In genomic region chr11:114397349-114397982, GRCh38 we compare ENCODE assay signal across 1 cellular context.
TF ChIP-seq lines count a peak whose summit lies in the region.

No MANE protein-coding gene starts in this region.

TF ChIP-seq in K562, 482 proteins besides CTCF, POLR2A, EP300 and RAD21 (continued from another document):
- TF ChIP-seq ZNF609 (CRISPR knock-in tag; IDR thresholded peaks at IDR 0.05; ENCODE audit: borderline replicate concordance), result no peak
- no peak for TF ChIP-seq DMBX1 (CRISPR knock-in tag; IDR thresholded peaks at IDR 0.05; ENCODE audit: borderline replicate concordance)
- TF ChIP-seq ASH1L (IDR thresholded peaks at IDR 0.05; ENCODE audit: borderline replicate concordance, low read depth, partially characterized antibody), result no peak
- no peak for TF ChIP-seq AFF1 (IDR thresholded peaks at IDR 0.05; ENCODE audit: low read depth in 1 of 2, partially characterized antibody in 2 of 2)
- no peak for TF ChIP-seq SMARCA5 (IDR thresholded peaks at IDR 0.05)
- no peak; the same call in 1 of the 2 replicates for TF ChIP-seq PBX2 (CRISPR knock-in tag; IDR thresholded peaks at IDR 0.05; ENCODE audit: low read depth)
- peak; percentile 89 for TF ChIP-seq PBX2 (tag; conservative IDR thresholded peaks at IDR 0.05; ENCODE audit: low read depth)
- peak; percentile 75; the same call in 1 of the 2 replicates for TF ChIP-seq MAFF (IDR thresholded peaks at IDR 0.05; ENCODE audit: low read length)
- TF ChIP-seq MAZ (CRISPR knock-in tag; conservative IDR thresholded peaks at IDR 0.05 in 1 of 2, IDR thresholded peaks at IDR 0.05 in 1 of 2), result no peak
- TF ChIP-seq ZNF696 (CRISPR knock-in tag; conservative IDR thresholded peaks at IDR 0.05), result no peak
- TF ChIP-seq RFX7 (CRISPR knock-in tag; IDR thresholded peaks at IDR 0.05), result no peak
- no peak for TF ChIP-seq CCNT2 (IDR thresholded peaks at IDR 0.05; ENCODE audit: borderline replicate concordance, extremely low read depth, insufficient read length, low read depth, low read length)
- TF ChIP-seq MECOM (CRISPR knock-in tag; IDR thresholded peaks at IDR 0.05), result no peak
- no peak for TF ChIP-seq BMI1 (IDR thresholded peaks at IDR 0.05; ENCODE audit: low read length)
- TF ChIP-seq PREB (CRISPR knock-in tag; IDR thresholded peaks at IDR 0.05), result no peak
- no peak for TF ChIP-seq DIDO1 (tag; IDR thresholded peaks at IDR 0.05; ENCODE audit: low read depth)
- no peak for TF ChIP-seq ZNF561 (CRISPR knock-in tag; conservative IDR thresholded peaks at IDR 0.05)
- TF ChIP-seq GABPB1 (CRISPR knock-in tag; IDR thresholded peaks at IDR 0.05), result no peak
- TF ChIP-seq DPF2 (IDR thresholded peaks at IDR 0.05), result peak; percentile 75
- TF ChIP-seq SMARCA4 (IDR thresholded peaks at IDR 0.05), result peak; percentile 42; the same call in 1 of the 2 replicates
- no peak for TF ChIP-seq ETS1 (conservative IDR thresholded peaks at IDR 0.05; ENCODE audit: control insufficient read depth, low read depth, low read length)
- no peak for TF ChIP-seq GABPA (tag; conservative IDR thresholded peaks at IDR 0.05; ENCODE audit: low read depth)
- peak; percentile 97 for TF ChIP-seq ZNF316 (IDR thresholded peaks at IDR 0.05)
- TF ChIP-seq TCF7 (IDR thresholded peaks at IDR 0.05; ENCODE audit: borderline replicate concordance), result no peak
- no peak for TF ChIP-seq KDM4B (IDR thresholded peaks at IDR 0.05; ENCODE audit: borderline replicate concordance in 2 of 2, low read depth in 1 of 2)
- TF ChIP-seq ILF3 (IDR thresholded peaks at IDR 0.05; ENCODE audit: borderline replicate concordance), result no peak
- no peak for TF ChIP-seq RBBP5 (IDR thresholded peaks at IDR 0.05; ENCODE audit: borderline replicate concordance, insufficient read depth, low read length, poor library complexity, severe bottlenecking)
- no peak for TF ChIP-seq MYC (IDR thresholded peaks at IDR 0.05; ENCODE audit: low read depth, low read length)
- no peak for TF ChIP-seq MYC (CRISPR knock-in tag; IDR thresholded peaks at IDR 0.05; ENCODE audit: borderline replicate concordance, low read depth)
- TF ChIP-seq ZNF263 (CRISPR knock-in tag; IDR thresholded peaks at IDR 0.05; ENCODE audit: borderline replicate concordance), result no peak
- no peak for TF ChIP-seq ZNF436 (CRISPR knock-in tag; IDR thresholded peaks at IDR 0.05)
- TF ChIP-seq SUPT5H (IDR thresholded peaks at IDR 0.05), result no peak
- TF ChIP-seq BCL6 (CRISPR knock-in tag; IDR thresholded peaks at IDR 0.05), result no peak
- no peak for TF ChIP-seq NONO (IDR thresholded peaks at IDR 0.05; ENCODE audit: low read depth in 2 of 2, low read length in 1 of 2)
- no peak for TF ChIP-seq ID3 (CRISPR knock-in tag; IDR thresholded peaks at IDR 0.05)
- TF ChIP-seq ID3 (tag; IDR thresholded peaks at IDR 0.05), result no peak
- peak; percentile 3; the same call in 1 of the 2 replicates for TF ChIP-seq VEZF1 (CRISPR knock-in tag; IDR thresholded peaks at IDR 0.05)
- no peak for TF ChIP-seq CLOCK (CRISPR knock-in tag; IDR thresholded peaks at IDR 0.05; ENCODE audit: borderline replicate concordance)
- TF ChIP-seq TGIF2 (CRISPR knock-in tag; IDR thresholded peaks at IDR 0.05), result no peak
- TF ChIP-seq HMBOX1 (IDR thresholded peaks at IDR 0.05), result no peak
